8 cellular contexts compared by ENCODE assay signal in genomic region chr5:96808541-96808828, GRCh38. TPM values are rescaled to one million over a fixed set of nuclear protein-coding genes. Genes with fewer than 3 reads are reported as not detected.
A peak's percentile ranks its signal among the peaks of the same experiment; 100 is the strongest.
DNase-seq lines count a peak whose midpoint lies in the region; ATAC-seq and TF ChIP-seq lines count a peak whose summit lies in the region.

No MANE protein-coding gene starts in this region.

- CTCF ChIA-PET in RWPE1 (lab: Yijun Ruan, JAX) = no interaction called here

- peaks cover 13% of the 10 kb centered on the region for H3K27me3 Mint-ChIP-seq in progenitor cell of endocrine pancreas

- DNase-seq in RWPE1 (ENCODE audit: low spot score) (no peak), erythroblast (lab: John Stamatoyannopoulos, UW) (no peak), progenitor cell of endocrine pancreas (ENCODE audit: low spot score, unreplicated experiment) (no peak), C1 segment of cervical spinal cord (lab: John Stamatoyannopoulos, UW) (no peak)

- ATAC-seq in HG02798 (IDR thresholded peaks at IDR 0.05; ENCODE audit: poor library complexity, unreplicated experiment) (no peak), GM19455 (IDR thresholded peaks at IDR 0.05; ENCODE audit: unreplicated experiment) (no peak), GM21619 (IDR thresholded peaks at IDR 0.05; ENCODE audit: unreplicated experiment) (no peak)

- peak overlapping the region; percentile 96 for H3K27ac ChIP-seq in RWPE1

- H3K9ac ChIP-seq in ES-I3 (ENCODE audit: low read depth, low read length) = peak overlapping the region; percentile 95; the same call in 1 of the 2 replicates

- H3K36me3 ChIP-seq in ES-I3 (ENCODE audit: insufficient read depth, low read length) = no peaks in the 10 kb centered on the region

- H3K36me3 Mint-ChIP-seq in progenitor cell of endocrine pancreas (ENCODE audit: insufficient read depth) = peaks cover 2% of the 10 kb centered on the region

- H3K4me1 ChIP-seq in ES-I3 (ENCODE audit: insufficient read depth, low read length) = no peaks in the 10 kb centered on the region; the same call in 1 of the 2 replicates

- no peak for TF ChIP-seq CTCF in RWPE1 (conservative IDR thresholded peaks at IDR 0.05; ENCODE audit: low read depth)
- TF ChIP-seq CTCF in progenitor cell of endocrine pancreas (IDR thresholded peaks at IDR 0.05; ENCODE audit: unreplicated experiment) = no peak

- peak overlapping the region; percentile 85 for H3K4me3 Mint-ChIP-seq in progenitor cell of endocrine pancreas (ENCODE audit: low read depth)

- TF ChIP-seq POLR2A in erythroblast (IDR thresholded peaks at IDR 0.05; ENCODE audit: low read length) = peak; percentile 78

- peaks cover 11% of the 10 kb centered on the region for H3K4me1 Mint-ChIP-seq in progenitor cell of endocrine pancreas (ENCODE audit: low read depth)

- H3K27ac Mint-ChIP-seq in progenitor cell of endocrine pancreas = peak overlapping the region; percentile 98

- H3K9me3 Mint-ChIP-seq in progenitor cell of endocrine pancreas (ENCODE audit: low read depth) = no peaks in the 10 kb centered on the region

- no peaks in the 10 kb centered on the region for H3K9me3 ChIP-seq in ES-I3 (ENCODE audit: control insufficient read depth, insufficient read depth, low read length)

- POLR2A ChIA-PET in RWPE1 (lab: Yijun Ruan, JAX; ENCODE audit: low non-redundant PET) = interaction anchor here (0.7 to 1.5 kb wide), 6 partner anchors 8 to 1690 kb away, joined by 3 to 10 read pairs (median 6); no protein-coding TSS in a partner anchor

RNA-seq across cellular contexts. Expression of gene ERAP1, which starts 0.7 kb away (rescaled TPM):
- total RNA-seq in progenitor cell of endocrine pancreas = 31.9 and 37.9 TPM in 2 replicates
